In the genomic region with DNA sequence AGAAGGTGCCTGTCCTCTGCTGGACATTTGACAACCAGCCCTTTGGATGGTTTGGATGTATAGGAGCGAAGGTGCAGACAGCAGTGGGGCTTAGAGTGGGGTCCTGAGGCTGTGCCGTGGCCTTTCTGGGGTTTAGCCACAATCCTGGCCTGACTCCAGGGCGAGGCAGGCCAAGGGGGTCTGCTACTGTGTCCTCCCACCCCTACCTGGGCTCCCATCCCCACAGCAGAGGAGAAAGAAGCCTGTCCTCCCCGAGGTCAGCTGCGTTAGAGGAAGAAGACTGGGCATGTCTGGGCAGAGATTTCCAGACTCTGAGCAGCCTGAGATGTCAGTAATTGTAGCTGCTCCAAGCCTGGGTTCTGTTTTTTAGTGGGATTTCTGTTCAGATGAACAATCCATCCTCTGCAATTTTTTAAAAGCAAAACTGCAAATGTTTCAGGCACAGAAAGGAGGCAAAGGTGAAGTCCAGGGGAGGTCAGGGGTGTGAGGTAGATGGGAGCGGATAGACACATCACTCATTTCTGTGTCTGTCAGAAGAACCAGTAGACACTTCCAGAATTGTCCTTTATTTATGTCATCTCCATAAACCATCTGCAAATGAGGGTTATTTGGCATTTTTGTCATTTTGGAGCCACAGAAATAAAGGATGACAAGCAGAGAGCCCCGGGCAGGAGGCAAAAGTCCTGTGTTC, we compare ENCODE assay signal across 8 cellular contexts. TPM values are rescaled to one million over a fixed set of nuclear protein-coding genes. Genes with fewer than 3 reads are reported as not detected.
DNase-seq lines count a peak whose midpoint lies in the region; ATAC-seq and TF ChIP-seq lines count a peak whose summit lies in the region.

No MANE protein-coding gene starts in this region.

- peaks cover 20 to 22% of the 10 kb centered on the region in 2 donors for H3K4me1 Mint-ChIP-seq in effector memory CD8-positive, alpha-beta T cell (ENCODE audit: low read depth in 2 of 2)

- intact Hi-C loops in OCI-LY7 (cut with micrococcal nuclease; ENCODE audit: unreplicated experiment): no loop called here

- TF ChIP-seq CTCF in osteoblast (IDR thresholded peaks at IDR 0.05; ENCODE audit: extremely low read depth, low read depth, low read length): no peak
- TF ChIP-seq CTCF in OCI-LY7 (conservative IDR thresholded peaks at IDR 0.05; ENCODE audit: low read length): no peak

- no peaks in the 10 kb centered on the region for H3K9me2 ChIP-seq in OCI-LY7 (ENCODE audit: insufficient read depth, low read length)

- H3K27ac ChIP-seq in osteoblast (ENCODE audit: low read depth, low read length) (peak overlapping the region; percentile 88), OCI-LY7 (ENCODE audit: low read depth, low read length, poor library complexity, severe bottlenecking) (no peak overlapping the region)

- H2AFZ ChIP-seq in osteoblast (ENCODE audit: low read length): peak overlapping the region; percentile 86
- no peak overlapping the region for H2AFZ ChIP-seq in OCI-LY7 (ENCODE audit: low read length)

- H3K9me3 Mint-ChIP-seq in effector memory CD8-positive, alpha-beta T cell: no peaks in the 10 kb centered on the region

- no peaks in the 10 kb centered on the region for H3K27me3 Mint-ChIP-seq in effector memory CD8-positive, alpha-beta T cell

- H3K79me2 ChIP-seq in osteoblast (ENCODE audit: insufficient read depth, low read length): peaks cover 43% of the 10 kb centered on the region
- no peaks in the 10 kb centered on the region for H3K79me2 ChIP-seq in OCI-LY7 (ENCODE audit: insufficient read depth, low read depth, low read length)

- DNase-seq in COR-L47 (lab: John Stamatoyannopoulos, UW) (peak; percentile 15), NCI-H345 (lab: John Stamatoyannopoulos, UW) (peak; percentile 23), osteoblast (ENCODE audit: insufficient read length, low spot score, missing footprints) (no peak), OCI-LY7 (ENCODE audit: low spot score) (no peak), Ammon's horn (ENCODE audit: low spot score) (no peak)
- no peak for DNase-seq in effector memory CD8-positive, alpha-beta T cell

- peaks cover 26% of the 10 kb centered on the region for H4K20me1 ChIP-seq in osteoblast (ENCODE audit: insufficient read depth, low read length)
- no peaks in the 10 kb centered on the region for H4K20me1 ChIP-seq in OCI-LY7 (ENCODE audit: insufficient read depth, low read length)

- H3K9me3 ChIP-seq in osteoblast (ENCODE audit: low read depth, low read length): no peaks in the 10 kb centered on the region
- no peaks in the 10 kb centered on the region for H3K9me3 ChIP-seq in OCI-LY7 (ENCODE audit: low read length)

- BruUV-seq in OCI-LY7 (replicated peaks; lab: Mats Ljungman, UMichigan): no TSS peak

- H3K4me3 ChIP-seq in osteoblast (ENCODE audit: insufficient read depth, low read length) (peak overlapping the region; percentile 4), OCI-LY7 (ENCODE audit: low read depth, low read length, poor library complexity, severe bottlenecking) (no peak overlapping the region)

- H3K36me3 ChIP-seq in osteoblast (ENCODE audit: insufficient read depth, low read length): peaks cover 13% of the 10 kb centered on the region
- H3K36me3 ChIP-seq in OCI-LY7 (ENCODE audit: insufficient read depth, low read length): no peaks in the 10 kb centered on the region

- POLR2A ChIA-PET in OCI-LY7 (lab: Charles Lee): interaction anchor here (0.9 to 2.5 kb wide), 2 partner anchors 10 to 12 kb away, joined by 3 to 7 read pairs; no protein-coding TSS in a partner anchor

- no peaks in the 10 kb centered on the region for H3K27me3 ChIP-seq in osteoblast (ENCODE audit: insufficient read depth, low read length)

- H3K4me2 ChIP-seq in osteoblast (ENCODE audit: insufficient read depth, low read length): peak overlapping the region; percentile 87
- no peak overlapping the region for H3K4me2 ChIP-seq in OCI-LY7 (ENCODE audit: low read length)

- peak overlapping the region; percentile 97 to 98 for H3K27ac Mint-ChIP-seq in effector memory CD8-positive, alpha-beta T cell

- CTCF ChIA-PET in OCI-LY7 (lab: Charles Lee; ENCODE audit: unreplicated experiment): no interaction called here

- H3K4me3 Mint-ChIP-seq in effector memory CD8-positive, alpha-beta T cell: peak overlapping the region in 1 of 2 donors; percentile 93

- H3K4me1 ChIP-seq in osteoblast (ENCODE audit: insufficient read depth, low read length) (peaks cover 38% of the 10 kb centered on the region), OCI-LY7 (ENCODE audit: insufficient read depth, low read length, poor library complexity, severe bottlenecking) (peaks cover 45% of the 10 kb centered on the region)

- no peak for ATAC-seq in effector memory CD8-positive, alpha-beta T cell (replicated peaks)
- no peak for ATAC-seq in HG03097 (IDR thresholded peaks at IDR 0.05; ENCODE audit: low FRiP score, unreplicated experiment)
- ATAC-seq in HG03432 (IDR thresholded peaks at IDR 0.05; ENCODE audit: unreplicated experiment): no peak

- peaks cover 41% of the 10 kb centered on the region for H3K36me3 Mint-ChIP-seq in effector memory CD8-positive, alpha-beta T cell (ENCODE audit: insufficient read depth)

RNA-seq across cellular contexts. Expression of gene CDKN1A, which starts 1.3 kb away (rescaled TPM):
- total RNA-seq in osteoblast (456 and 461 TPM in 2 replicates), OCI-LY7 (2022) (1.2 and 1.3 TPM in 2 replicates)
- 0.13 and 0.41 TPM in 2 replicates for total RNA-seq in OCI-LY7 (2014; rRNA removed; shearing (Covaris generic))

RNA-seq across cellular contexts. Expression of gene RAB44, which starts 20.4 kb away (rescaled TPM):
- under 0.01 and 0.36 TPM in 2 replicates for total RNA-seq in osteoblast
- total RNA-seq in OCI-LY7 (2014; rRNA removed; shearing (Covaris generic)): 0.03 and 0.09 TPM in 2 replicates
- total RNA-seq in OCI-LY7 (2022): not detected in 2 replicates

Comparison
In these comparisons a context has a peak if more than half of its experiments do, and no peak if none do; other contexts are left out.
1. DNase-seq: peak in COR-L47 (single experiment) and NCI-H345 (single experiment); none in effector memory CD8-positive, alpha-beta T cell (0 of 3), osteoblast (single experiment), OCI-LY7 (single experiment) and Ammon's horn (single experiment).
2. RNA of gene CDKN1A, which starts 1.3 kb away (total RNA-seq): 456 to 461 TPM in osteoblast; 0.13 to 1.3 TPM in OCI-LY7; every median in the first group is over 100 times any median in the second.